In the genomic region with DNA sequence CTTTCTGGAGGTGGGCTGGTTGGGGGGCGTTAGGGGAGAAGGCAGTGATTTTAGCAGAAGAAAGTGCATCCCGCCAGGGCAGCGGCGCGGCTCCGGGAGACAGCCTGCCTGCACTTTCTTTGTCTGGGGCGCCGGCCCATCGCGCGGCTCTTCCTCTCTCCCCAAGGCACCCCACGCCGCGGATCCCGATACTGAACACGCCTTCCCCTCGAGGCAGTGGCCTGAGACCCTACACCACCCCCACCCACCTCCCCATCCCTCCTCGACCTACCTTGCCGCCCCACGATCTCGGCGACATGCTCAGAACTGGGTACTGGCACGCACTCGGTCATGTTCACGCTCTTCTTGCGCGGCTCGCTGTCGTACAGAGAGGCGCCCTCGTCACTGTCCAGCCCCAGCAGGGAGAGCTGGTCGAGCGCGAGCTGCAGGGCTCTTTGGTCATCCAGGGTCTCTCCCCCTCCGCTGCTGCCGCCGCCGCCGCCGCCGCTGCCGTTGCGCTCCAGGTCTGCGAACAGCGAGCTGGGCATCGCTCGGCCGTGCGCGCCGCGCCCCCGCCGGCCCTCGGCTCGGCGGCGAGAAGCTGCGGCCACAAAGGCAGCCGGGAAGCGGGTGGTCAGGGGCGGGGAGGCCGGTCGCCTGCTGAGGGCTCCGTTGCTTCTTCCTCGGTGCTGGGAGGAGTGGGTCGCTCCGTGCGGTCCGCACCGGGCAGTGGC, we compare ENCODE assay signal across 8 cellular contexts. TPM values are rescaled to one million over a fixed set of nuclear protein-coding genes. Genes with fewer than 3 reads are reported as not detected.
A peak's percentile ranks its signal among the peaks of the same experiment; 100 is the strongest.
DNase-seq lines count a peak whose midpoint lies in the region; ATAC-seq and TF ChIP-seq lines count a peak whose summit lies in the region.

No MANE protein-coding gene starts in this region.

- H3K9me3 ChIP-seq in MM.1S (replicated peaks; ENCODE audit: insufficient read depth, low read length): no peaks in the 10 kb centered on the region
- peaks cover 3% of the 10 kb centered on the region for H3K9me3 ChIP-seq in neural cell (ENCODE audit: low read length)
- no peaks in the 10 kb centered on the region for H3K9me3 ChIP-seq in vagina

- H3K4me2 ChIP-seq in MM.1S (ENCODE audit: low read depth, low read length) (peak overlapping the region; percentile 87), neural cell (ENCODE audit: low read length) (no peak overlapping the region)

- no peaks in the 10 kb centered on the region for H3K9me3 Mint-ChIP-seq in activated T-cell treated with anti-CD3 and anti-CD28 coated beads, Interleukin-2, amount 50 U/mL, for 72 hours

- H3K79me2 ChIP-seq in MM.1S (ENCODE audit: low read length) (peaks cover 31% of the 10 kb centered on the region), neural cell (replicated peaks; ENCODE audit: insufficient read depth, low read length) (peaks cover 53% of the 10 kb centered on the region)

- peak; percentile 71 for DNase-seq in DMS53 (lab: John Stamatoyannopoulos, UW)
- DNase-seq in MM.1S: peak; percentile 38
- peak; percentile 32 to 42 for DNase-seq in activated T-cell treated with anti-CD3 and anti-CD28 coated beads, Interleukin-2, amount 50 U/mL, for 72 hours
- DNase-seq in foreskin melanocyte: peak; percentile 49
- DNase-seq in vagina (ENCODE audit: extremely low spot score in 2 of 2): no peak

- H4K20me1 ChIP-seq in MM.1S (ENCODE audit: insufficient read depth, low read length) (no peaks in the 10 kb centered on the region), neural cell (ENCODE audit: insufficient read depth) (peaks cover 32% of the 10 kb centered on the region)

- H3K27me3 ChIP-seq in MM.1S (replicated peaks; ENCODE audit: insufficient read depth, low read length): peaks cover 10% of the 10 kb centered on the region
- no peaks in the 10 kb centered on the region for H3K27me3 ChIP-seq in neural cell (ENCODE audit: insufficient read depth, low read depth, low read length)
- no peaks in the 10 kb centered on the region for H3K27me3 ChIP-seq in vagina

- no peak for TF ChIP-seq CTCF in MM.1S (IDR thresholded peaks at IDR 0.05; ENCODE audit: low read length)
- no peak for TF ChIP-seq CTCF in neural cell (IDR thresholded peaks at IDR 0.05; ENCODE audit: poor library complexity, severe bottlenecking)
- no peak for TF ChIP-seq CTCF in vagina (IDR thresholded peaks at IDR 0.05)

- H2AFZ ChIP-seq in MM.1S (ENCODE audit: low read length) (peak overlapping the region; percentile 91), neural cell (ENCODE audit: low read depth, low read length) (peak overlapping the region; percentile 42)

- TF ChIP-seq RAD21 in neural cell (conservative IDR thresholded peaks at IDR 0.05): no peak

- H3K9ac ChIP-seq in MM.1S (ENCODE audit: low read length) (peak overlapping the region; percentile 65), neural cell (ENCODE audit: low read length) (peak overlapping the region; percentile 100)

- H3F3A ChIP-seq in MM.1S (ENCODE audit: insufficient read depth, low read length): peaks cover 23% of the 10 kb centered on the region
- H3F3A ChIP-seq in neural cell (ENCODE audit: insufficient read depth, low read length, poor library complexity, severe bottlenecking): peaks cover 9% of the 10 kb centered on the region

- H3K36me3 ChIP-seq in MM.1S (replicated peaks; ENCODE audit: insufficient read depth, low read length): no peaks in the 10 kb centered on the region; the same call in 1 of the 2 replicates
- H3K36me3 ChIP-seq in neural cell (ENCODE audit: insufficient read depth, low read length): peaks cover 15% of the 10 kb centered on the region
- H3K36me3 ChIP-seq in vagina: no peaks in the 10 kb centered on the region

- H3K36me3 Mint-ChIP-seq in activated T-cell treated with anti-CD3 and anti-CD28 coated beads, Interleukin-2, amount 50 U/mL, for 72 hours (ENCODE audit: insufficient read depth in 2 of 2): no peaks in the 10 kb centered on the region

- ATAC-seq in GM21515 (IDR thresholded peaks at IDR 0.05; ENCODE audit: unreplicated experiment) (peak; percentile 12), esophagus mucosa (no peak)
- peak; percentile 10 for ATAC-seq in activated T-cell treated with anti-CD3 and anti-CD28 coated beads, Interleukin-2, amount 50 U/mL, for 72 hours (replicated peaks in 1 of 2)

- H3K4me1 ChIP-seq in MM.1S (ENCODE audit: low read length) (peaks cover 13% of the 10 kb centered on the region), vagina (peaks cover 38% of the 10 kb centered on the region)

- peak overlapping the region; percentile 92 to 94 for H3K4me3 Mint-ChIP-seq in activated T-cell treated with anti-CD3 and anti-CD28 coated beads, Interleukin-2, amount 50 U/mL, for 72 hours

- H3K27ac ChIP-seq in MM.1S (ENCODE audit: low read length) (peak overlapping the region; percentile 67; the same call in 1 of the 2 replicates), neural cell (ENCODE audit: low read length) (peak overlapping the region; percentile 100), vagina (peak overlapping the region; percentile 90)

- H3K4me3 ChIP-seq in MM.1S (ENCODE audit: low read length): peak overlapping the region; percentile 93
- H3K4me3 ChIP-seq in neural cell (ENCODE audit: low read length): peak overlapping the region; percentile 98
- H3K4me3 ChIP-seq in vagina: peak overlapping the region; percentile 62 to 90

- no peak for TF ChIP-seq POLR2A in vagina (IDR thresholded peaks at IDR 0.05)

- H3K9me2 ChIP-seq in MM.1S (replicated peaks; ENCODE audit: insufficient read depth, low read length) (no peaks in the 10 kb centered on the region), neural cell (ENCODE audit: insufficient read depth, low read length) (no peaks in the 10 kb centered on the region)

- intact Hi-C loops in vagina (cut with DNase I): no loop called here

- H3K4me1 Mint-ChIP-seq in activated T-cell treated with anti-CD3 and anti-CD28 coated beads, Interleukin-2, amount 50 U/mL, for 72 hours (ENCODE audit: low read depth): peaks cover 21% of the 10 kb centered on the region

- H3K27ac Mint-ChIP-seq in activated T-cell treated with anti-CD3 and anti-CD28 coated beads, Interleukin-2, amount 50 U/mL, for 72 hours: no peak overlapping the region

- TF ChIP-seq EP300 in neural cell (conservative IDR thresholded peaks at IDR 0.05; ENCODE audit: poor library complexity, severe bottlenecking): no peak

- H3K27me3 Mint-ChIP-seq in activated T-cell treated with anti-CD3 and anti-CD28 coated beads, Interleukin-2, amount 50 U/mL, for 72 hours (ENCODE audit: low read depth): peaks cover 25% of the 10 kb centered on the region

TF ChIP-seq in neural cell, 6 proteins besides CTCF, POLR2A, EP300 and RAD21:
- TF ChIP-seq SMC3 (conservative IDR thresholded peaks at IDR 0.05; ENCODE audit: poor library complexity) (no peak), TAF1 (IDR thresholded peaks at IDR 0.05; ENCODE audit: low read depth) (no peak), REST (IDR thresholded peaks at IDR 0.05; ENCODE audit: borderline replicate concordance) (peak; percentile 76), POLR2AphosphoS5 (IDR thresholded peaks at IDR 0.05) (peak; percentile 35), MXI1 (conservative IDR thresholded peaks at IDR 0.05; ENCODE audit: poor library complexity, severe bottlenecking) (peak; percentile 44)
TF ChIP-seq in neural cell: peak in this region for 3.

RNA-seq across cellular contexts. Expression of gene MEX3B, which starts 0.5 kb away (rescaled TPM):
- 1 to 10 TPM in 1 of 2 donors, under 1 TPM in 1; 0.72 to 1.4 TPM for total RNA-seq in activated T-cell treated with anti-CD3 and anti-CD28 coated beads, Interleukin-2, amount 50 U/mL, for 72 hours
- polyA plus RNA-seq in neural cell: 38.8 and 46.0 TPM in 2 replicates
- polyA minus RNA-seq in neural cell: 118 and 140 TPM in 2 replicates
- 5.2 TPM for total RNA-seq in vagina
- total RNA-seq in esophagus mucosa: 0.48 TPM

Comparison
In these comparisons a context has a peak if more than half of its experiments do, and no peak if none do; other contexts are left out.
1. DNase-seq: peak in DMS53 (single experiment), MM.1S (single experiment), activated T-cell treated with anti-CD3 and anti-CD28 coated beads, Interleukin-2, amount 50 U/mL, for 72 hours (2 of 2) and foreskin melanocyte (single experiment); none in vagina (0 of 2).
2. Peak in every context shown above with its lines, with median percentiles within 50 percentile points of each other: H3K27ac ChIP-seq and H3K4me3 ChIP-seq.